8 cellular contexts compared by ENCODE assay signal in the genomic region with DNA sequence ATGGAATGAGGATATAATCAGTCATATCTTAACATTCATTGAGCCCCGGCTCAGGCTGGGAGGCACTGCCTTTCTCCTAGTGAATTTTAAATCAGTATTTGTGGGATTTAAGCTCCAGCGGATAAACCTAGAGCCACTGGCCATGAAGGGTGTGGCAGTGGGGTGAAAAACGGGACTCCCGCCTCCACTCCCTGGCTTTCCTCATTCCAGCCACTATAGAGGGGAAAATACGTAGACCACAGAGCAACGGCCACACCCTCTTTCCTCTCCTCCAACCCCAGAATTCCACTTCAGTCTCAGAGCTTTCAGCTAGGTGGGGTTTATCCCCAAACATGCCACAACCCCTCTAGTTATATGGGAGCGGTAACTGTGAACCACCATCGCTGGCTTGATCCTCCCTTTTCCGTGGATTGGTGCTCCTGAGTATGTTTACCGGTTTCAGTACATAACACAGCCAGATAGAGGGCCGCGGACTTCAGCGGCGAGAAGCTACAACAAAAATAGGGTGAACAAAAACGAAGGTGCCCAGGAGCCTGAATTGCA.
DNase-seq lines count a peak whose midpoint lies in the region; ATAC-seq, FAIRE-seq and TF ChIP-seq lines count a peak whose summit lies in the region.

No MANE protein-coding gene starts in this region.

- peak overlapping the region; percentile 19; the same call in 1 of the 2 replicates for H3K4me3 ChIP-seq in K562
- H3K4me3 ChIP-seq in left lung, result peak overlapping the region; percentile 13 to 34
- H3K4me3 ChIP-seq in tibial nerve, result peak overlapping the region; percentile 31 to 59 (median 46)

- DNase-seq in activated CD4-positive, alpha-beta T cell treated with anti-CD3 and anti-CD28 coated beads, Interleukin-2, amount 10 ng/mL, durations not matched to agents 24 days and 14 days, result no peak
- DNase-seq in activated CD4-positive, alpha-beta T cell treated with anti-CD3 and anti-CD28 coated beads, Interleukin-2, amount 50 U/mL, for 4 hours, result no peak
- no peak for DNase-seq in K562 (ENCODE audit: extremely low read depth in 1 of 4, low spot score in 3 of 4)
- DNase-seq in left lung, result peak in 1 of 2 donors; percentile 57
- DNase-seq in tibial nerve (ENCODE audit: low spot score in 2 of 2), result peak in 1 of 2 donors; percentile 40
- no peak for DNase-seq in activated CD8-positive, alpha-beta memory T cell treated with anti-CD3 and anti-CD28 coated beads, Interleukin-2, amount 50 U/mL, for 4 hours
- no peak for DNase-seq in SIG-M5 treated with dmso at 0.1 percent for 504 hours (lab: John Stamatoyannopoulos, UW; ENCODE audit: unreplicated experiment)

- intact Hi-C loops in activated CD4-positive, alpha-beta T cell treated with anti-CD3 and anti-CD28 coated beads, Interleukin-2, amount 10 ng/mL, durations not matched to agents 24 days and 14 days (cut with micrococcal nuclease), result no loop called here
- intact Hi-C loops in K562 (cut with micrococcal nuclease), result no loop called here
- intact Hi-C loops in left lung (cut with DNase I), result no loop called here

- H3K4me2 ChIP-seq in K562 (ENCODE audit: insufficient read depth, low read length), result peak overlapping the region; percentile 74

- no peaks in the 10 kb centered on the region; the same call in 1 of the 2 replicates for H4K20me1 ChIP-seq in K562 (replicated peaks; ENCODE audit: control insufficient read depth, insufficient read depth, low read length)

- H3K27ac ChIP-seq in K562 (ENCODE audit: extremely low read depth, low read depth, low read length) (no peak overlapping the region), left lung (peak overlapping the region; percentile 92 to 93), tibial nerve (peak overlapping the region; percentile 80 to 96 (median 91))

- peaks cover 0 to 25% of the 10 kb centered on the region in 2 experiments; a peak in 2 of 5 replicates for H3K27me3 ChIP-seq in K562 (ENCODE audit: control insufficient read depth in 2 of 2, insufficient read depth in 2 of 2, low read length in 2 of 2)
- H3K27me3 ChIP-seq in left lung, result no peaks in the 10 kb centered on the region
- H3K27me3 ChIP-seq in tibial nerve, result no peaks in the 10 kb centered on the region

- peak overlapping the region in 1 of 2 experiments; percentile 10; a peak in 1 of 4 replicates for H3K9ac ChIP-seq in K562 (ENCODE audit: insufficient read depth in 1 of 2, low read depth in 2 of 2, low read length in 2 of 2)

- H3K36me3 ChIP-seq in K562 (ENCODE audit: control insufficient read depth, insufficient read depth, low read length) (no peaks in the 10 kb centered on the region), left lung (peaks cover 0 to 47% of the 10 kb centered on the region in 2 donors), tibial nerve (peaks cover 0 to 27% (median 0%) of the 10 kb centered on the region in 3 donors)

- TF ChIP-seq POLR2A in K562 (conservative IDR thresholded peaks at IDR 0.05) (no peak), tibial nerve (IDR thresholded peaks at IDR 0.05) (no peak)

- CTCF ChIA-PET in K562 (lab: Yijun Ruan, JAX; ENCODE audit: low intra/inter-chr PET ratio), result no interaction called here

- BruUV-seq in K562 (replicated peaks; lab: Mats Ljungman, UMichigan), result no TSS peak

- no peak for TF ChIP-seq RAD21 in K562 (CRISPR knock-in tag; conservative IDR thresholded peaks at IDR 0.05 in 1 of 2, IDR thresholded peaks at IDR 0.05 in 1 of 2)

- H3K9me3 ChIP-seq in K562 (replicated peaks; ENCODE audit: control insufficient read depth, insufficient read depth, low read depth, low read length) (no peaks in the 10 kb centered on the region), left lung (no peaks in the 10 kb centered on the region), tibial nerve (no peaks in the 10 kb centered on the region)

- H2AFZ ChIP-seq in K562 (ENCODE audit: low read depth, low read length), result peak overlapping the region; percentile 91

- peak overlapping the region; percentile 27 for H3K4me3 Mint-ChIP-seq in activated CD4-positive, alpha-beta T cell treated with anti-CD3 and anti-CD28 coated beads, Interleukin-2, amount 10 ng/mL, durations not matched to agents 24 days and 14 days

- H3K4me1 Mint-ChIP-seq in activated CD4-positive, alpha-beta T cell treated with anti-CD3 and anti-CD28 coated beads, Interleukin-2, amount 10 ng/mL, durations not matched to agents 24 days and 14 days, result peaks cover 38% of the 10 kb centered on the region

- in situ Hi-C loops in K562 (cut with MboI), result no loop called here

- peak; percentile 14 for ATAC-seq in K562
- ATAC-seq in left lung, result peak; percentile 69
- ATAC-seq in GM21447 (IDR thresholded peaks at IDR 0.05; ENCODE audit: unreplicated experiment), result no peak

- no peak for TF ChIP-seq EP300 in K562 (IDR thresholded peaks at IDR 0.05; ENCODE audit: low read length)
- no peak for TF ChIP-seq EP300 in tibial nerve (IDR thresholded peaks at IDR 0.05)

- WGBS in K562 (ENCODE audit: insufficient coverage, low coverage, missing lambda C conversion rate), result 4% methylated on average over 14 of the region's 15 CpGs
- 42 to 49% methylated on average over 15 of the region's 15 CpGs for WGBS in tibial nerve, 2 donors

- no peak for FAIRE-seq in K562 (lab: Jason Lieb, UNC)

- no peak for TF ChIP-seq CTCF in K562 (IDR thresholded peaks at IDR 0.05 in 2 of 3, conservative IDR thresholded peaks at IDR 0.05 in 1 of 3; ENCODE audit: insufficient read depth in 2 of 3, low read depth in 1 of 3, low read length in 3 of 3)
- no peak for TF ChIP-seq CTCF in left lung (IDR thresholded peaks at IDR 0.05)
- TF ChIP-seq CTCF in tibial nerve (IDR thresholded peaks at IDR 0.05), result no peak

- no peaks in the 10 kb centered on the region for H3K79me2 ChIP-seq in K562 (ENCODE audit: control insufficient read depth, insufficient read depth, low read length)

- POLR2A ChIA-PET in K562 (lab: Yijun Ruan, JAX), result interaction anchor here (0.6 to 1.5 kb wide), 6 partner anchors 11 to 1800 kb away, joined by 3 to 6 read pairs (median 4); no protein-coding TSS in a partner anchor

- H3K36me3 Mint-ChIP-seq in activated CD4-positive, alpha-beta T cell treated with anti-CD3 and anti-CD28 coated beads, Interleukin-2, amount 10 ng/mL, durations not matched to agents 24 days and 14 days (ENCODE audit: low read depth), result peaks cover 29% of the 10 kb centered on the region

- H3K4me1 ChIP-seq in K562 (replicated peaks in 1 of 2; ENCODE audit: control insufficient read depth in 2 of 2, insufficient read depth in 2 of 2, low read length in 2 of 2) (peaks cover 3 to 11% of the 10 kb centered on the region in 2 experiments; a peak in 4 of 5 replicates), left lung (peaks cover 23 to 24% of the 10 kb centered on the region in 2 donors), tibial nerve (peaks cover 0 to 34% (median 10%) of the 10 kb centered on the region in 4 donors)

- peaks cover 10% of the 10 kb centered on the region for H3K27me3 Mint-ChIP-seq in activated CD4-positive, alpha-beta T cell treated with anti-CD3 and anti-CD28 coated beads, Interleukin-2, amount 10 ng/mL, durations not matched to agents 24 days and 14 days

- H3K27ac Mint-ChIP-seq in activated CD4-positive, alpha-beta T cell treated with anti-CD3 and anti-CD28 coated beads, Interleukin-2, amount 10 ng/mL, durations not matched to agents 24 days and 14 days, result no peak overlapping the region

- H3K9me1 ChIP-seq in K562 (ENCODE audit: control insufficient read depth, insufficient read depth, low read length), result no peaks in the 10 kb centered on the region

- H3K9me3 Mint-ChIP-seq in activated CD4-positive, alpha-beta T cell treated with anti-CD3 and anti-CD28 coated beads, Interleukin-2, amount 10 ng/mL, durations not matched to agents 24 days and 14 days, result no peaks in the 10 kb centered on the region

TF ChIP-seq in K562, 482 proteins besides CTCF, POLR2A, EP300 and RAD21 (continues in another document):
- TF ChIP-seq NFYB (IDR thresholded peaks at IDR 0.05; ENCODE audit: extremely low read depth, insufficient read length), result no peak
- no peak for TF ChIP-seq CEBPB (tag; IDR thresholded peaks at IDR 0.05)
- no peak for TF ChIP-seq MTA2 (IDR thresholded peaks at IDR 0.05; ENCODE audit: low read depth)
- no peak for TF ChIP-seq CHD1 (IDR thresholded peaks at IDR 0.05; ENCODE audit: low read length)
- no peak for TF ChIP-seq XRCC4 (IDR thresholded peaks at IDR 0.05; ENCODE audit: extremely low read depth, insufficient read depth, insufficient read length)
- TF ChIP-seq GTF2F1 (IDR thresholded peaks at IDR 0.05; ENCODE audit: low read depth, low read length), result no peak
- TF ChIP-seq ZBTB7A (IDR thresholded peaks at IDR 0.05; ENCODE audit: borderline replicate concordance, control insufficient read depth, low read depth, low read length), result no peak
- no peak for TF ChIP-seq SRF (CRISPR knock-in tag; IDR thresholded peaks at IDR 0.05)
- TF ChIP-seq CBFB (CRISPR knock-in tag; IDR thresholded peaks at IDR 0.05), result no peak
- no peak for TF ChIP-seq FUS (optimal IDR thresholded peaks at IDR 0.05; ENCODE audit: low read depth, low read length)
- no peak for TF ChIP-seq PCBP1 (IDR thresholded peaks at IDR 0.05; ENCODE audit: low read depth, low read length, poor library complexity, severe bottlenecking)
- TF ChIP-seq HNRNPL (IDR thresholded peaks at IDR 0.05; ENCODE audit: low read depth, low read length), result no peak
- TF ChIP-seq ZFPM2 (CRISPR knock-in tag; IDR thresholded peaks at IDR 0.05), result no peak
- TF ChIP-seq FIP1L1 (IDR thresholded peaks at IDR 0.05; ENCODE audit: low read depth, low read length, poor library complexity, severe bottlenecking), result no peak
- TF ChIP-seq CAMTA2 (CRISPR knock-in tag; conservative IDR thresholded peaks at IDR 0.05), result no peak
- TF ChIP-seq MED1 (CRISPR knock-in tag; IDR thresholded peaks at IDR 0.05; ENCODE audit: borderline replicate concordance), result no peak
- TF ChIP-seq PHB2 (IDR thresholded peaks at IDR 0.05; ENCODE audit: low read depth), result no peak
